In genomic region chr12:12039897-12040296, GRCh38 we compare ENCODE assay signal across 18 cellular contexts. TPM values are rescaled to one million over a fixed set of nuclear protein-coding genes. Genes with fewer than 3 reads are reported as not detected.
DNase-seq lines count a peak whose midpoint lies in the region; ATAC-seq and TF ChIP-seq lines count a peak whose summit lies in the region.
"Had no signal": no experiment of that assay in that cellular context is flagged by ENCODE, and none has a peak within 500 bp of the region (broad histone marks: within the 10 kb centered on the region; RNA-seq: fewer than 3 reads in every experiment).

No MANE protein-coding gene starts in this region.

- TF ChIP-seq POLR2A in Peyer's patch (IDR thresholded peaks at IDR 0.05) (no peak), esophagus muscularis mucosa (IDR thresholded peaks at IDR 0.05; ENCODE audit: low read depth) (no peak)

- H3K4me1 ChIP-seq in Peyer's patch (peaks cover 0 to 6% (median 0%) of the 10 kb centered on the region in 4 donors), esophagus muscularis mucosa (no peaks in the 10 kb centered on the region)

- TF ChIP-seq EP300 in esophagus muscularis mucosa (IDR thresholded peaks at IDR 0.05): no peak

- H3K27me3 ChIP-seq in Peyer's patch: no peaks in the 10 kb centered on the region
- H3K27me3 ChIP-seq in esophagus muscularis mucosa: no peaks in the 10 kb centered on the region

- H3K4me3 Mint-ChIP-seq in neural crest cell: no peak overlapping the region
- no peak overlapping the region for H3K4me3 Mint-ChIP-seq in activated T-cell treated with anti-CD3 and anti-CD28 coated beads, Interleukin-2, amount 50 U/mL, for 24 hours
- H3K4me3 Mint-ChIP-seq in natural killer cell treated with Interleukin-12 subunit alpha and Interleukin-12 subunit beta and Interleukin-15 and Interleukin-18, amount 100 ng/mL, for 72 hours: no peak overlapping the region
- H3K4me3 Mint-ChIP-seq: B cell; CD4-positive, alpha-beta T cell; HFFc6 had no signal

- H3K9me3 ChIP-seq in Peyer's patch (no peaks in the 10 kb centered on the region), esophagus muscularis mucosa (no peaks in the 10 kb centered on the region)

- no peaks in the 10 kb centered on the region for H3K9me3 Mint-ChIP-seq in neural crest cell
- no peaks in the 10 kb centered on the region for H3K9me3 Mint-ChIP-seq in activated T-cell treated with anti-CD3 and anti-CD28 coated beads, Interleukin-2, amount 50 U/mL, for 24 hours
- H3K9me3 Mint-ChIP-seq in natural killer cell treated with Interleukin-12 subunit alpha and Interleukin-12 subunit beta and Interleukin-15 and Interleukin-18, amount 100 ng/mL, for 72 hours: no peaks in the 10 kb centered on the region
- H3K9me3 Mint-ChIP-seq: CD4-positive, alpha-beta T cell; HFFc6 had no signal

- intact Hi-C loops in esophagus muscularis mucosa (cut with DNase I): loop anchor here (10.0 kb wide), 2 partner anchors 155 to 395 kb away; partner anchors contain the start of gene ETV6

- ATAC-seq in natural killer cell treated with Interleukin-12 subunit alpha and Interleukin-12 subunit beta and Interleukin-15 and Interleukin-18, amount 100 ng/mL, for 72 hours: no peak
- ATAC-seq: GM12878, HepG2 had no signal

- H3K27me3 Mint-ChIP-seq in neural crest cell (ENCODE audit: low read depth): no peaks in the 10 kb centered on the region
- H3K27me3 Mint-ChIP-seq in activated T-cell treated with anti-CD3 and anti-CD28 coated beads, Interleukin-2, amount 50 U/mL, for 24 hours: no peaks in the 10 kb centered on the region
- H3K27me3 Mint-ChIP-seq in natural killer cell treated with Interleukin-12 subunit alpha and Interleukin-12 subunit beta and Interleukin-15 and Interleukin-18, amount 100 ng/mL, for 72 hours: peaks cover 28 to 29% of the 10 kb centered on the region in 2 donors
- H3K27me3 Mint-ChIP-seq: CD4-positive, alpha-beta T cell had no signal

- no peak overlapping the region for H3K27ac Mint-ChIP-seq in neural crest cell (ENCODE audit: unreplicated experiment)
- no peak overlapping the region for H3K27ac Mint-ChIP-seq in activated T-cell treated with anti-CD3 and anti-CD28 coated beads, Interleukin-2, amount 50 U/mL, for 24 hours
- no peak overlapping the region for H3K27ac Mint-ChIP-seq in natural killer cell treated with Interleukin-12 subunit alpha and Interleukin-12 subunit beta and Interleukin-15 and Interleukin-18, amount 100 ng/mL, for 72 hours
- H3K27ac Mint-ChIP-seq: B cell; CD4-positive, alpha-beta T cell; HFFc6 had no signal

- 73% methylated on average over 7 of the region's 7 CpGs for WGBS in esophagus muscularis mucosa

- no peaks in the 10 kb centered on the region for H3K36me3 Mint-ChIP-seq in neural crest cell (ENCODE audit: low read depth)
- no peaks in the 10 kb centered on the region for H3K36me3 Mint-ChIP-seq in activated T-cell treated with anti-CD3 and anti-CD28 coated beads, Interleukin-2, amount 50 U/mL, for 24 hours (ENCODE audit: low read depth)
- H3K36me3 Mint-ChIP-seq in natural killer cell treated with Interleukin-12 subunit alpha and Interleukin-12 subunit beta and Interleukin-15 and Interleukin-18, amount 100 ng/mL, for 72 hours: no peaks in the 10 kb centered on the region

- DNase-seq in Peyer's patch (peak in 2 of 3 donors; percentile 62 to 84), esophagus muscularis mucosa (ENCODE audit: extremely low spot score) (peak; percentile 39), neural crest cell (ENCODE audit: low read depth, low spot score) (no peak), NCI-H526 (lab: John Stamatoyannopoulos, UW) (no peak), SHP77 (lab: John Stamatoyannopoulos, UW) (no peak)
- no peak for DNase-seq in activated T-cell treated with anti-CD3 and anti-CD28 coated beads, Interleukin-2, amount 50 U/mL, for 24 hours
- DNase-seq in natural killer cell treated with Interleukin-12 subunit alpha and Interleukin-12 subunit beta and Interleukin-15 and Interleukin-18, amount 100 ng/mL, for 72 hours (ENCODE audit: low spot score): no peak
- DNase-seq: C1 segment of cervical spinal cord; Calu3; CD4-positive, alpha-beta T cell; DMS 273 treated with DMSO at 0.1 percent for 48 hours; GOT3; HCEC 1CT; HFFc6 had no signal

- H3K4me3 ChIP-seq in Peyer's patch: no peak overlapping the region
- no peak overlapping the region for H3K4me3 ChIP-seq in esophagus muscularis mucosa
- H3K4me3 ChIP-seq: GM12878 had no signal

- H3K27ac ChIP-seq in Peyer's patch (peak overlapping the region in 3 of 4 donors; percentile 3 to 61 (median 30)), esophagus muscularis mucosa (replicated peaks in 1 of 4) (no peak overlapping the region)

- H3K4me1 Mint-ChIP-seq in neural crest cell: no peaks in the 10 kb centered on the region
- peaks cover 9% of the 10 kb centered on the region for H3K4me1 Mint-ChIP-seq in activated T-cell treated with anti-CD3 and anti-CD28 coated beads, Interleukin-2, amount 50 U/mL, for 24 hours (ENCODE audit: low read depth)
- H3K4me1 Mint-ChIP-seq in natural killer cell treated with Interleukin-12 subunit alpha and Interleukin-12 subunit beta and Interleukin-15 and Interleukin-18, amount 100 ng/mL, for 72 hours (ENCODE audit: low read depth in 2 of 2): no peaks in the 10 kb centered on the region
- H3K4me1 Mint-ChIP-seq: B cell had no signal

- H3K36me3 ChIP-seq in Peyer's patch (no peaks in the 10 kb centered on the region), esophagus muscularis mucosa (no peaks in the 10 kb centered on the region)

- TF ChIP-seq CTCF in Peyer's patch (IDR thresholded peaks at IDR 0.05): peak in 3 of 6 experiments; percentile 15 to 38 (median 31)
- no peak for TF ChIP-seq CTCF in esophagus muscularis mucosa (IDR thresholded peaks at IDR 0.05)
- peak; percentile 17 for TF ChIP-seq CTCF in neural crest cell (conservative IDR thresholded peaks at IDR 0.05)

RNA-seq across cellular contexts. Expression of gene BCL2L14, which starts 30.8 kb away (rescaled TPM):
- total RNA-seq in Peyer's patch (100 to 1,000 TPM in 1 of 4 donors, 10 to 100 TPM in 3; 69.3 to 101 (median 87.7) TPM), esophagus muscularis mucosa (not detected), neural crest cell (0.86 and 1.2 TPM in 2 replicates)
- total RNA-seq in natural killer cell treated with Interleukin-12 subunit alpha and Interleukin-12 subunit beta and Interleukin-15 and Interleukin-18, amount 100 ng/mL, for 72 hours: under 1 TPM in 1 of 2 donors, not detected in 1; 0.61 TPM
- total RNA-seq: B cell, Daoy, HFFc6 had no signal

Comparison
In these comparisons a context has a peak if more than half of its experiments do, and no peak if none do; other contexts are left out.
1. DNase-seq: peak in Peyer's patch (2 of 3) and esophagus muscularis mucosa (single experiment); none in neural crest cell (single experiment), NCI-H526 (0 of 2), SHP77 (0 of 2), activated T-cell treated with anti-CD3 and anti-CD28 coated beads, Interleukin-2, amount 50 U/mL, for 24 hours (single experiment) and natural killer cell treated with Interleukin-12 subunit alpha and Interleukin-12 subunit beta and Interleukin-15 and Interleukin-18, amount 100 ng/mL, for 72 hours (single experiment).
2. H3K27ac ChIP-seq: peak in Peyer's patch (3 of 4); none in esophagus muscularis mucosa (0 of 4).
3. RNA of gene BCL2L14, which starts 30.8 kb away (total RNA-seq): 69.3 to 101 TPM in Peyer's patch; 0.86 to 1.2 TPM in neural crest cell, 0.61 TPM in natural killer cell treated with Interleukin-12 subunit alpha and Interleukin-12 subunit beta and Interleukin-15 and Interleukin-18, amount 100 ng/mL, for 72 hours and not detected in esophagus muscularis mucosa; every median in the first group is over 10 times any median in the second.